Comparison of ENCODE assay signal across 1 cellular context in genomic region chr14:23138173-23138535, GRCh38.
A peak's percentile ranks its signal among the peaks of the same experiment; 100 is the strongest.
TF ChIP-seq lines count a peak whose summit lies in the region.

No MANE protein-coding gene starts in this region.

TF ChIP-seq in endothelial cell of umbilical vein, 7 proteins besides CTCF, POLR2A, EP300 and RAD21:
- TF ChIP-seq POLR2AphosphoS5 (IDR thresholded peaks at IDR 0.05; ENCODE audit: insufficient read depth, low read depth, low read length): no peak
- TF ChIP-seq GATA2 (IDR thresholded peaks at IDR 0.05; ENCODE audit: insufficient read depth, insufficient read length, low read depth, low read length): peak; percentile 53
- TF ChIP-seq MYC (IDR thresholded peaks at IDR 0.05; ENCODE audit: low read depth, low read length): no peak
- TF ChIP-seq EZH2 (IDR thresholded peaks at IDR 0.05; ENCODE audit: borderline replicate concordance, low read depth, low read length, severe bottlenecking): no peak
- peak; percentile 3 for TF ChIP-seq JUN (IDR thresholded peaks at IDR 0.05; ENCODE audit: borderline replicate concordance, insufficient read depth, insufficient read length, low read depth)
- peak; percentile 62 for TF ChIP-seq FOS (IDR thresholded peaks at IDR 0.05; ENCODE audit: borderline replicate concordance, insufficient read depth, low read length)
- TF ChIP-seq, protein P1, sequence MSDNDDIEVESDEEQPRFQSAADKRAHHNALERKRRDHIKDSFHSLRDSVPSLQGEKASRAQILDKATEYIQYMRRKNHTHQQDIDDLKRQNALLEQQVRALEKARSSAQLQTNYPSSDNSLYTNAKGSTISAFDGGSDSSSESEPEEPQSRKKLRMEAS (IDR thresholded peaks at IDR 0.05; ENCODE audit: insufficient read depth, insufficient read length): no peak
